In the genomic region with DNA sequence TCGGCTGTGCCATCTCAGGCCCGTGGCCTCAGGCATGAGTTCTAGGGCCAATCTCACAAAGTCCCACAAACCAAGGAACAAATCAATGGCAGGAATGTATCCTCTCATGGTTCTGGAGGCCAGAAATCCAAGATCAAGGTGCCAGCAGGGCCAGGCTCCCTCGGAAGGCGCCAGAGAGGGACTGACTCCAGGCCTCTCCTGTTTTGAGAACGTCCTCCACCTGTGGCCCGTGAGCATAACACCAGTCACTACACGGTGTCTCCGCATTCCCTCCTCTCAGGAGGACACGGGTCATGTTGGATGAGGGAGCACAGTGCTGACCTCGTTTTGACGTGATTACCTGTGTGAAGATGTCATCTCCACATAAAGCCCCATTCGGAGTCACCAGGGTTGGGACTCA, we compare ENCODE assay signal across 28 cellular contexts. TPM values are rescaled to one million over a fixed set of nuclear protein-coding genes. Genes with fewer than 3 reads are reported as not detected.
"Had no signal": no experiment of that assay in that cellular context is flagged by ENCODE, and none has a peak within 500 bp of the region (broad histone marks: within the 10 kb centered on the region; RNA-seq: fewer than 3 reads in every experiment).

No MANE protein-coding gene starts in this region.

- H3K9me3 ChIP-seq: pancreas, prostate gland, right lobe of liver, sigmoid colon, thoracic aorta, thyroid gland, upper lobe of left lung, vagina had no signal

- H3K27ac ChIP-seq: neural progenitor cell, pancreas, prostate gland, right lobe of liver, sigmoid colon, stomach, thoracic aorta, thyroid gland, tibial nerve, upper lobe of left lung, vagina had no signal

- DNase-seq: naive thymus-derived CD4-positive, alpha-beta T cell; natural killer cell; occipital lobe; pancreas; retina; right lobe of liver; sigmoid colon; small intestine; stimulated activated CD4-positive, alpha-beta T cell treated with anti-CD3 and anti-CD28 coated beads, Interleukin-15, amount 100 ng/mL, for 24 hours; stimulated activated CD4-positive, alpha-beta T cell treated with anti-CD3 and anti-CD28 coated beads, Interleukin-2, amount 100 ng/mL, for 24 hours; stimulated activated CD4-positive, alpha-beta T cell treated with anti-CD3 and anti-CD28 coated beads, Interleukin-2, amount 100 ng/mL, for 48 hours; stimulated activated CD4-positive, alpha-beta T cell treated with anti-CD3 and anti-CD28 coated beads, Interleukin-4, amount 100 ng/mL, for 24 hours; stimulated activated naive B cell treated with anti-CD40 and anti-IgM and Interleukin-4, amounts not matched to agents 10 μg/mL and 1 μg/mL and 100 μg/mL, for 72 hours; stimulated activated naive CD4-positive, alpha-beta T cell treated with Interleukin-2 at 50 U/mL for 16 hours; stomach; thyroid gland; trophoblast cell had no signal

- H3K36me3 Mint-ChIP-seq: naive thymus-derived CD4-positive, alpha-beta T cell; natural killer cell; neural progenitor cell; stimulated activated effector memory CD8-positive, alpha-beta T cell treated with anti-CD3 and anti-CD28 coated beads, Interleukin-12 subunit alpha, Interleukin-12 subunit beta, amount 100 ng/mL, for 72 hours; stimulated activated naive B cell treated with anti-CD40 and anti-IgM and Interleukin-4, amounts not matched to agents 10 μg/mL and 1 μg/mL and 100 μg/mL, for 72 hours had no signal

- H3K4me1 ChIP-seq: neural progenitor cell, pancreas, prostate gland, right lobe of liver, sigmoid colon, upper lobe of left lung, vagina had no signal

- H3K9ac ChIP-seq: neural progenitor cell had no signal

- H3K27ac Mint-ChIP-seq: naive thymus-derived CD4-positive, alpha-beta T cell; natural killer cell; neural progenitor cell; stimulated activated effector memory CD8-positive, alpha-beta T cell treated with anti-CD3 and anti-CD28 coated beads, Interleukin-12 subunit alpha, Interleukin-12 subunit beta, amount 100 ng/mL, for 72 hours; stimulated activated naive B cell treated with anti-CD40 and anti-IgM and Interleukin-4, amounts not matched to agents 10 μg/mL and 1 μg/mL and 100 μg/mL, for 72 hours; stimulated activated naive CD8-positive, alpha-beta T cell treated with anti-CD3 and anti-CD28 coated beads, Interleukin-15, Interleukin-2, amounts not matched to agents 100 ng/mL and 50 ng/mL, for 24 hours had no signal

- H3K4me1 Mint-ChIP-seq: naive thymus-derived CD4-positive, alpha-beta T cell; natural killer cell; stimulated activated effector memory CD8-positive, alpha-beta T cell treated with anti-CD3 and anti-CD28 coated beads, Interleukin-12 subunit alpha, Interleukin-12 subunit beta, amount 100 ng/mL, for 72 hours; stimulated activated naive B cell treated with anti-CD40 and anti-IgM and Interleukin-4, amounts not matched to agents 10 μg/mL and 1 μg/mL and 100 μg/mL, for 72 hours had no signal

- H3K36me3 ChIP-seq: neural progenitor cell, pancreas, prostate gland, right lobe of liver, sigmoid colon, stomach, thoracic aorta, thyroid gland, tibial nerve, upper lobe of left lung, vagina had no signal

- H3K4me3 ChIP-seq: neural progenitor cell, pancreas, prostate gland, right lobe of liver, sigmoid colon, stomach, thoracic aorta, thyroid gland, tibial nerve, upper lobe of left lung, vagina had no signal

- H3K4me3 Mint-ChIP-seq: naive thymus-derived CD4-positive, alpha-beta T cell; natural killer cell; nephron; neural progenitor cell; stimulated activated effector memory CD8-positive, alpha-beta T cell treated with anti-CD3 and anti-CD28 coated beads, Interleukin-12 subunit alpha, Interleukin-12 subunit beta, amount 100 ng/mL, for 72 hours; stimulated activated naive B cell treated with anti-CD40 and anti-IgM and Interleukin-4, amounts not matched to agents 10 μg/mL and 1 μg/mL and 100 μg/mL, for 72 hours; stimulated activated naive CD8-positive, alpha-beta T cell treated with anti-CD3 and anti-CD28 coated beads, Interleukin-15, Interleukin-2, amounts not matched to agents 100 ng/mL and 50 ng/mL, for 24 hours had no signal

- H2AFZ ChIP-seq: neural progenitor cell had no signal

- H3K9me3 Mint-ChIP-seq: natural killer cell; stimulated activated effector memory CD8-positive, alpha-beta T cell treated with anti-CD3 and anti-CD28 coated beads, Interleukin-12 subunit alpha, Interleukin-12 subunit beta, amount 100 ng/mL, for 72 hours; stimulated activated naive CD8-positive, alpha-beta T cell treated with anti-CD3 and anti-CD28 coated beads, Interleukin-15, Interleukin-2, amounts not matched to agents 100 ng/mL and 50 ng/mL, for 24 hours had no signal

- H3K4me2 ChIP-seq: neural progenitor cell had no signal

- H3K27me3 ChIP-seq: neural progenitor cell, pancreas, right lobe of liver, sigmoid colon, thyroid gland, tibial nerve, upper lobe of left lung, vagina had no signal

- ATAC-seq: naive thymus-derived CD4-positive, alpha-beta T cell; natural killer cell; pancreas; right cardiac atrium; stimulated activated effector memory CD8-positive, alpha-beta T cell treated with anti-CD3 and anti-CD28 coated beads, Interleukin-12 subunit alpha, Interleukin-12 subunit beta, amount 100 ng/mL, for 72 hours; stimulated activated naive B cell treated with anti-CD40 and anti-IgM and Interleukin-4, amounts not matched to agents 10 μg/mL and 1 μg/mL and 100 μg/mL, for 72 hours had no signal

- H3K27me3 Mint-ChIP-seq: stimulated activated naive CD8-positive, alpha-beta T cell treated with anti-CD3 and anti-CD28 coated beads, Interleukin-15, Interleukin-2, amounts not matched to agents 100 ng/mL and 50 ng/mL, for 24 hours had no signal

RNA-seq across cellular contexts. Expression of a gene that starts 45.0 kb away (rescaled TPM):
- total RNA-seq: naive thymus-derived CD4-positive, alpha-beta T cell; natural killer cell; pulmonary artery endothelial cell had no signal
